1 cellular context compared by ENCODE assay signal in genomic region chr3:52001443-52001974, GRCh38.
TF ChIP-seq lines count a peak whose summit lies in the region.

No MANE protein-coding gene starts in this region.

TF ChIP-seq in SK-N-SH, 30 proteins besides CTCF, POLR2A, EP300 and RAD21 (continued from another document):
- TF ChIP-seq REST (IDR thresholded peaks at IDR 0.05; ENCODE audit: low read depth, low read length), result no peak
